In the genomic region with DNA sequence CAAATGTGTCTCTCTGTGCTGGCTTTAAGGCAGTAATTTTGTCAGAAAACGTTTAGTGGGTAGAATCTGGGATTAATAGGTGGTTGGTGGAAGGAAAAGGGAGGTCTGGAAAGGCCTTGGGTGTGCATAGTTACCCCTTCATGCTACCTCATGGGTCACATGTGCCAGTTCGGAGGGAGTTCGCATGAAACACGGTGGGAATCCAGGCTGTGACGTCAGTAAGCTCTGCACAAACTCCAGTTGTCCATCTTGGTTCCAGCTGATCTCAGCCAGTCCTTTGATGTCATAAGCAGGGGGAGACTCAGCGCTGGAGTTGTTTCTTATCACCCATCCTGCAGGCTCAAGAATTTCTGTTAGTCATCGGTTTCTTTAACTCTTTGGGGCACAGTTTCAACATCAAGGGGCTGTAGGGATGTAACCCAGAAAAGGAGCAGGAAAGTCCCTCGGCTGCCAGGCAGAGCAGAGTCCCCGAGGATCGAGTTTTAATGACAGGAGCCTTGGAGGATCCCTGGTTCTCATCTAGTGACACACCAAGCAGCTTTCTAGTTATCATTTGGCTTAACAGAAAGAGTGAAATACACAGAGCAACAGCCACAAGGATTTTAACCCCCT, we compare ENCODE assay signal across 1 cellular context.
TF ChIP-seq lines count a peak whose summit lies in the region.

No MANE protein-coding gene starts in this region.

TF ChIP-seq in K562, 482 proteins besides CTCF, POLR2A, EP300 and RAD21 (continued from another document and continues in another):
- TF ChIP-seq ZNF592 (IDR thresholded peaks at IDR 0.05), result peak; percentile 52
- peak in 1 of 2 experiments; percentile 33; a peak in 2 of 4 replicates for TF ChIP-seq MAZ (CRISPR knock-in tag; conservative IDR thresholded peaks at IDR 0.05 in 1 of 2, IDR thresholded peaks at IDR 0.05 in 1 of 2)
- TF ChIP-seq JUN (IDR thresholded peaks at IDR 0.05; ENCODE audit: borderline replicate concordance, low read depth, low read length), result peak; percentile 94
- no peak for TF ChIP-seq JUN (CRISPR knock-in tag; IDR thresholded peaks at IDR 0.05; ENCODE audit: borderline replicate concordance)
- peak; percentile 23 for TF ChIP-seq RBBP5 (IDR thresholded peaks at IDR 0.05; ENCODE audit: borderline replicate concordance, insufficient read depth, low read length, poor library complexity, severe bottlenecking)
- TF ChIP-seq SMAD4 (CRISPR knock-in tag; conservative IDR thresholded peaks at IDR 0.05), result 0 out of 2 replicates have a peak, but pooled peaks have one; percentile 27
- TF ChIP-seq CBX8 (IDR thresholded peaks at IDR 0.05; ENCODE audit: borderline replicate concordance, extremely low read depth, low read depth, low read length, poor library complexity, severe bottlenecking), result no peak
- TF ChIP-seq HMGXB4 (CRISPR knock-in tag; IDR thresholded peaks at IDR 0.05), result no peak
- TF ChIP-seq TRIM24 (IDR thresholded peaks at IDR 0.05), result peak; percentile 69 to 74; a peak in 3 of 4 replicates
- TF ChIP-seq THRAP3 (IDR thresholded peaks at IDR 0.05; ENCODE audit: borderline replicate concordance), result no peak
- no peak for TF ChIP-seq RHOXF2B (CRISPR knock-in tag; conservative IDR thresholded peaks at IDR 0.05)
- 0 out of 4 replicates have a peak, but pooled peaks of 1 of the 2 experiments have one; percentile 68 for TF ChIP-seq ETV6 (IDR thresholded peaks at IDR 0.05; ENCODE audit: borderline replicate concordance in 1 of 2, low read depth in 2 of 2, low read length in 1 of 2)
- no peak for TF ChIP-seq ETV6 (CRISPR knock-in tag; IDR thresholded peaks at IDR 0.05; ENCODE audit: borderline replicate concordance)
- TF ChIP-seq RBFOX2 (IDR thresholded peaks at IDR 0.05; ENCODE audit: low read depth, low read length), result 0 out of 2 replicates have a peak, but pooled peaks have one; percentile 35
- peak in 1 of 2 experiments; percentile 42; a peak in 1 of 3 replicates for TF ChIP-seq CBX3 (IDR thresholded peaks at IDR 0.05; ENCODE audit: borderline replicate concordance in 1 of 2, low read length in 2 of 2)
- peak; percentile 77 for TF ChIP-seq MYNN (IDR thresholded peaks at IDR 0.05)
- TF ChIP-seq MYNN (CRISPR knock-in tag; IDR thresholded peaks at IDR 0.05), result no peak
- peak; percentile 87 for TF ChIP-seq POLR2AphosphoS5 (IDR thresholded peaks at IDR 0.05; ENCODE audit: control insufficient read depth, insufficient read depth, low read depth, low read length)
- peak; percentile 40; the same call in 1 of the 2 replicates for TF ChIP-seq FOXP1 (CRISPR knock-in tag; IDR thresholded peaks at IDR 0.05)
- TF ChIP-seq JUND (IDR thresholded peaks at IDR 0.05; ENCODE audit: borderline replicate concordance, low read depth, low read length), result peak; percentile 96
- peak; percentile 96 for TF ChIP-seq JUND (tag; IDR thresholded peaks at IDR 0.05; ENCODE audit: borderline replicate concordance, low read depth, low read length)
- TF ChIP-seq ILK (tag; IDR thresholded peaks at IDR 0.05; ENCODE audit: borderline replicate concordance, low read depth), result no peak
- no peak; the same call in 1 of the 2 replicates for TF ChIP-seq CXXC5 (CRISPR knock-in tag; IDR thresholded peaks at IDR 0.05)
- 0 out of 2 replicates have a peak, but pooled peaks have one; percentile 9 for TF ChIP-seq ZNF121 (CRISPR knock-in tag; conservative IDR thresholded peaks at IDR 0.05)
- TF ChIP-seq PML (IDR thresholded peaks at IDR 0.05; ENCODE audit: low read length), result peak; percentile 81
- TF ChIP-seq NRF1 (conservative IDR thresholded peaks at IDR 0.05 in 1 of 2, IDR thresholded peaks at IDR 0.05 in 1 of 2), result peak; percentile 52 to 63
- no peak for TF ChIP-seq ZSCAN32 (CRISPR knock-in tag; IDR thresholded peaks at IDR 0.05)
- peak; percentile 36 for TF ChIP-seq NFRKB (IDR thresholded peaks at IDR 0.05; ENCODE audit: low read depth)
- peak; percentile 72 for TF ChIP-seq RNF2 (IDR thresholded peaks at IDR 0.05)
- TF ChIP-seq MAFK (IDR thresholded peaks at IDR 0.05; ENCODE audit: low read length), result peak; percentile 59; the same call in 1 of the 2 replicates
- TF ChIP-seq GTF2A2 (tag; IDR thresholded peaks at IDR 0.05), result no peak
- TF ChIP-seq, protein P1, sequence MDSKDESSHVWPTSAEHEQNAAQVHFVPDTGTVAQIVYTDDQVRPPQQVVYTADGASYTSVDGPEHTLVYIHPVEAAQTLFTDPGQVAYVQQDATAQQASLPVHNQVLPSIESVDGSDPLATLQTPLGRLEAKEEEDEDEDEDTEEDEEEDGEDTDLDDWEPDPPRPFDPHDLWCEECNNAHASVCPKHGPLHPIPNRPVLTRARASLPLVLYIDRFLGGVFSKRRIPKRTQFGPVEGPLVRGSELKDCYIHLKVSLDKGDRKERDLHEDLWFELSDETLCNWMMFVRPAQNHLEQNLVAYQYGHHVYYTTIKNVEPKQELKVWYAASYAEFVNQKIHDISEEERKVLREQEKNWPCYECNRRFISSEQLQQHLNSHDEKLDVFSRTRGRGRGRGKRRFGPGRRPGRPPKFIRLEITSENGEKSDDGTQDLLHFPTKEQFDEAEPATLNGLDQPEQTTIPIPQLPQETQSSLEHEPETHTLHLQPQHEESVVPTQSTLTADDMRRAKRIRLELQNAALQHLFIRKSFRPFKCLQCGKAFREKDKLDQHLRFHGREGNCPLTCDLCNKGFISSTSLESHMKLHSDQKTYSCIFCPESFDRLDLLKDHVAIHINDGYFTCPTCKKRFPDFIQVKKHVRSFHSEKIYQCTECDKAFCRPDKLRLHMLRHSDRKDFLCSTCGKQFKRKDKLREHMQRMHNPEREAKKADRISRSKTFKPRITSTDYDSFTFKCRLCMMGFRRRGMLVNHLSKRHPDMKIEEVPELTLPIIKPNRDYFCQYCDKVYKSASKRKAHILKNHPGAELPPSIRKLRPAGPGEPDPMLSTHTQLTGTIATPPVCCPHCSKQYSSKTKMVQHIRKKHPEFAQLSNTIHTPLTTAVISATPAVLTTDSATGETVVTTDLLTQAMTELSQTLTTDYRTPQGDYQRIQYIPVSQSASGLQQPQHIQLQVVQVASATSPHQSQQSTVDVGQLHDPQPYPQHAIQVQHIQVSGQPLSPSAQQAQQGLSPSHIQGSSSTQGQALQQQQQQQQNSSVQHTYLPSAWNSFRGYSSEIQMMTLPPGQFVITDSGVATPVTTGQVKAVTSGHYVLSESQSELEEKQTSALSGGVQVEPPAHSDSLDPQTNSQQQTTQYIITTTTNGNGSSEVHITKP (IDR thresholded peaks at IDR 0.05; ENCODE audit: partially characterized antibody), result peak; percentile 54
- no peak for TF ChIP-seq CGGBP1 (CRISPR knock-in tag; IDR thresholded peaks at IDR 0.05)
- peak in 1 of 2 experiments; percentile 59; a peak in 2 of 4 replicates for TF ChIP-seq FOXA3 (CRISPR knock-in tag; conservative IDR thresholded peaks at IDR 0.05 in 1 of 2, IDR thresholded peaks at IDR 0.05 in 1 of 2)
- peak; percentile 95 for TF ChIP-seq SMARCA4 (IDR thresholded peaks at IDR 0.05)
- TF ChIP-seq NFIC (IDR thresholded peaks at IDR 0.05), result peak; percentile 75
- peak; percentile 98 for TF ChIP-seq FOSL1 (tag; conservative IDR thresholded peaks at IDR 0.05)
- no peak for TF ChIP-seq NR2C2 (CRISPR knock-in tag; IDR thresholded peaks at IDR 0.05)
- TF ChIP-seq NR2C2 (tag; IDR thresholded peaks at IDR 0.05), result peak; percentile 57
- TF ChIP-seq CREB1 (IDR thresholded peaks at IDR 0.05), result peak; percentile 94
- TF ChIP-seq CREB1 (CRISPR knock-in tag; IDR thresholded peaks at IDR 0.05), result peak; percentile 94
- TF ChIP-seq PRMT5 (CRISPR knock-in tag; IDR thresholded peaks at IDR 0.05), result no peak
- peak; percentile 95 for TF ChIP-seq NCOA1 (IDR thresholded peaks at IDR 0.05; ENCODE audit: low read depth)
- TF ChIP-seq KLF16 (IDR thresholded peaks at IDR 0.05), result peak; percentile 76
- peak; percentile 82 for TF ChIP-seq CCNT2 (IDR thresholded peaks at IDR 0.05; ENCODE audit: borderline replicate concordance, extremely low read depth, insufficient read length, low read depth, low read length)
- TF ChIP-seq WHSC1 (IDR thresholded peaks at IDR 0.05; ENCODE audit: low read length), result no peak
- TF ChIP-seq ATF1 (CRISPR knock-in tag; IDR thresholded peaks at IDR 0.05), result peak; percentile 63; the same call in 1 of the 2 replicates
- peak; percentile 98 for TF ChIP-seq ATF1 (tag; IDR thresholded peaks at IDR 0.05)
- TF ChIP-seq TOE1 (IDR thresholded peaks at IDR 0.05; ENCODE audit: borderline replicate concordance), result peak; percentile 72; the same call in 1 of the 2 replicates
- TF ChIP-seq TOE1 (CRISPR knock-in tag; IDR thresholded peaks at IDR 0.05; ENCODE audit: borderline replicate concordance, low read depth), result no peak
- peak; percentile 64 for TF ChIP-seq MEIS2 (IDR thresholded peaks at IDR 0.05; ENCODE audit: partially characterized antibody)
- TF ChIP-seq ZNF140 (CRISPR knock-in tag; IDR thresholded peaks at IDR 0.05), result no peak
- no peak for TF ChIP-seq DNMT1 (IDR thresholded peaks at IDR 0.05)
- peak; percentile 16 for TF ChIP-seq SMAD1 (IDR thresholded peaks at IDR 0.05; ENCODE audit: low read depth, low read length, partially characterized antibody)
- TF ChIP-seq ERF (CRISPR knock-in tag; IDR thresholded peaks at IDR 0.05), result no peak
- TF ChIP-seq, protein P2, sequence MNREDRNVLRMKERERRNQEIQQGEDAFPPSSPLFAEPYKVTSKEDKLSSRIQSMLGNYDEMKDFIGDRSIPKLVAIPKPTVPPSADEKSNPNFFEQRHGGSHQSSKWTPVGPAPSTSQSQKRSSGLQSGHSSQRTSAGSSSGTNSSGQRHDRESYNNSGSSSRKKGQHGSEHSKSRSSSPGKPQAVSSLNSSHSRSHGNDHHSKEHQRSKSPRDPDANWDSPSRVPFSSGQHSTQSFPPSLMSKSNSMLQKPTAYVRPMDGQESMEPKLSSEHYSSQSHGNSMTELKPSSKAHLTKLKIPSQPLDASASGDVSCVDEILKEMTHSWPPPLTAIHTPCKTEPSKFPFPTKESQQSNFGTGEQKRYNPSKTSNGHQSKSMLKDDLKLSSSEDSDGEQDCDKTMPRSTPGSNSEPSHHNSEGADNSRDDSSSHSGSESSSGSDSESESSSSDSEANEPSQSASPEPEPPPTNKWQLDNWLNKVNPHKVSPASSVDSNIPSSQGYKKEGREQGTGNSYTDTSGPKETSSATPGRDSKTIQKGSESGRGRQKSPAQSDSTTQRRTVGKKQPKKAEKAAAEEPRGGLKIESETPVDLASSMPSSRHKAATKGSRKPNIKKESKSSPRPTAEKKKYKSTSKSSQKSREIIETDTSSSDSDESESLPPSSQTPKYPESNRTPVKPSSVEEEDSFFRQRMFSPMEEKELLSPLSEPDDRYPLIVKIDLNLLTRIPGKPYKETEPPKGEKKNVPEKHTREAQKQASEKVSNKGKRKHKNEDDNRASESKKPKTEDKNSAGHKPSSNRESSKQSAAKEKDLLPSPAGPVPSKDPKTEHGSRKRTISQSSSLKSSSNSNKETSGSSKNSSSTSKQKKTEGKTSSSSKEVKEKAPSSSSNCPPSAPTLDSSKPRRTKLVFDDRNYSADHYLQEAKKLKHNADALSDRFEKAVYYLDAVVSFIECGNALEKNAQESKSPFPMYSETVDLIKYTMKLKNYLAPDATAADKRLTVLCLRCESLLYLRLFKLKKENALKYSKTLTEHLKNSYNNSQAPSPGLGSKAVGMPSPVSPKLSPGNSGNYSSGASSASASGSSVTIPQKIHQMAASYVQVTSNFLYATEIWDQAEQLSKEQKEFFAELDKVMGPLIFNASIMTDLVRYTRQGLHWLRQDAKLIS (CRISPR knock-in tag; IDR thresholded peaks at IDR 0.05), result no peak
- peak in 1 of 2 experiments; percentile 18; a peak in 2 of 4 replicates for TF ChIP-seq KDM1A (IDR thresholded peaks at IDR 0.05)
- no peak for TF ChIP-seq CBFB (CRISPR knock-in tag; IDR thresholded peaks at IDR 0.05)
- TF ChIP-seq BCOR (IDR thresholded peaks at IDR 0.05), result peak; percentile 6; the same call in 1 of the 2 replicates
- TF ChIP-seq TBL1XR1 (IDR thresholded peaks at IDR 0.05; ENCODE audit: low read length in 2 of 2), result peak in 1 of 2 experiments; percentile 87; a peak in 2 of 4 replicates
- peak; percentile 98 for TF ChIP-seq MTA3 (IDR thresholded peaks at IDR 0.05; ENCODE audit: borderline replicate concordance)
- peak; percentile 81 for TF ChIP-seq ZNF316 (IDR thresholded peaks at IDR 0.05)
- peak in 1 of 2 experiments; percentile 58; a peak in 1 of 4 replicates for TF ChIP-seq HDAC1 (IDR thresholded peaks at IDR 0.05)
